ENCODE assay signal across 17 cellular contexts in genomic region chr1:51063121-51063520, GRCh38. TPM values are rescaled to one million over a fixed set of nuclear protein-coding genes. Genes with fewer than 3 reads are reported as not detected.
DNase-seq lines count a peak whose midpoint lies in the region; ATAC-seq and TF ChIP-seq lines count a peak whose summit lies in the region.
"Had no signal": no experiment of that assay in that cellular context is flagged by ENCODE, and none has a peak within 500 bp of the region (broad histone marks: within the 10 kb centered on the region; RNA-seq: fewer than 3 reads in every experiment).

No MANE protein-coding gene starts in this region.

- peaks cover 0 to 3% of the 10 kb centered on the region in 2 donors for H3K36me3 Mint-ChIP-seq in stimulated activated naive B cell treated with anti-CD40 and anti-IgM and Interleukin-4, amounts not matched to agents 10 μg/mL and 1 μg/mL and 100 μg/mL, for 72 hours
- H3K36me3 Mint-ChIP-seq in CD8-positive, alpha-beta memory T cell, result peaks cover 0 to 3% (median 0%) of the 10 kb centered on the region in 3 donors

- H3K27ac ChIP-seq in trophoblast cell (ENCODE audit: low read depth, low read length), result peak overlapping the region; percentile 38
- H3K27ac ChIP-seq in CD8-positive, alpha-beta memory T cell (ENCODE audit: low read depth, low read length), result no peak overlapping the region
- H3K27ac ChIP-seq: ovary had no signal

- ATAC-seq in stimulated activated naive B cell treated with anti-CD40 and anti-IgM and Interleukin-4, amounts not matched to agents 10 μg/mL and 1 μg/mL and 100 μg/mL, for 72 hours (replicated peaks), result no peak

- H3K27me3 ChIP-seq in trophoblast cell (ENCODE audit: insufficient read depth, low read length), result no peaks in the 10 kb centered on the region
- H3K27me3 ChIP-seq in CD8-positive, alpha-beta memory T cell (ENCODE audit: insufficient read depth, low read length, poor library complexity, severe bottlenecking), result no peaks in the 10 kb centered on the region
- H3K27me3 ChIP-seq: ovary had no signal

- H3K27me3 Mint-ChIP-seq in stimulated activated naive B cell treated with anti-CD40 and anti-IgM and Interleukin-4, amounts not matched to agents 10 μg/mL and 1 μg/mL and 100 μg/mL, for 72 hours, result peaks cover 26% of the 10 kb centered on the region in 2 donors
- peaks cover 13 to 28% of the 10 kb centered on the region in 2 donors for H3K27me3 Mint-ChIP-seq in CD8-positive, alpha-beta memory T cell

- CTCF ChIA-PET in CD8-positive, alpha-beta memory T cell (lab: Charles Lee), result no interaction called here

- no peak overlapping the region for H4K8ac ChIP-seq in trophoblast cell (ENCODE audit: low read depth, low read length)

- no peaks in the 10 kb centered on the region for H3K79me2 ChIP-seq in trophoblast cell (ENCODE audit: control insufficient read depth, insufficient read depth, low read length, poor library complexity)

- DNase-seq in GM03348 (ENCODE audit: low spot score) (peak; percentile 77), RPMI7951 (ENCODE audit: low read depth) (peak; percentile 86), epithelial cell of proximal tubule (ENCODE audit: low read depth) (peak; percentile 92), trophoblast cell (peak in 1 of 2 donors; percentile 77), NCI-H146 (lab: John Stamatoyannopoulos, UW) (no peak)
- no peak for DNase-seq in stimulated activated naive B cell treated with anti-CD40 and anti-IgM and Interleukin-4, amounts not matched to agents 10 μg/mL and 1 μg/mL and 100 μg/mL, for 72 hours
- no peak for DNase-seq in activated effector memory CD4-positive, alpha-beta T cell treated with Interleukin-2 at 50 U/mL for 16 hours
- DNase-seq in CD8-positive, alpha-beta memory T cell, result no peak
- DNase-seq: activated CD4-positive, alpha-beta T cell treated with anti-CD3 and anti-CD28 coated beads, Interleukin-2, amount 50 U/mL, for 4 hours; endodermal cell; Kasumi-1; NCI-H510A; ovary; stimulated activated CD4-positive, alpha-beta T cell treated with anti-CD3 and anti-CD28 coated beads, Interleukin-2, amount 100 ng/mL, for 24 hours had no signal

- H2BK12ac ChIP-seq in trophoblast cell (ENCODE audit: low read length), result no peak overlapping the region

- H3K4me1 ChIP-seq in trophoblast cell (ENCODE audit: control insufficient read depth in 1 of 2, insufficient read depth in 2 of 2, low read length in 2 of 2), result peaks cover 0 to 2% of the 10 kb centered on the region in 2 experiments
- H3K4me1 ChIP-seq in CD8-positive, alpha-beta memory T cell (ENCODE audit: insufficient read depth, low read length), result no peaks in the 10 kb centered on the region

- H4K91ac ChIP-seq in trophoblast cell (ENCODE audit: low read depth, low read length), result no peak overlapping the region

- H3K4ac ChIP-seq in trophoblast cell (ENCODE audit: low read depth, low read length), result no peak overlapping the region

- no peak overlapping the region for H3K18ac ChIP-seq in trophoblast cell (ENCODE audit: low read length)

- no peak overlapping the region for H2BK120ac ChIP-seq in trophoblast cell (ENCODE audit: insufficient read depth, low read length, poor library complexity)

- no peak overlapping the region for H3K27ac Mint-ChIP-seq in stimulated activated naive B cell treated with anti-CD40 and anti-IgM and Interleukin-4, amounts not matched to agents 10 μg/mL and 1 μg/mL and 100 μg/mL, for 72 hours
- H3K27ac Mint-ChIP-seq in CD8-positive, alpha-beta memory T cell, result no peak overlapping the region
- H3K27ac Mint-ChIP-seq: activated naive CD4-positive, alpha-beta T cell treated with anti-CD3 and anti-CD28 coated beads, Interleukin-2, amount 50 U/mL, for 24 hours; endodermal cell had no signal

- H3K36me3 ChIP-seq in trophoblast cell (ENCODE audit: control insufficient read depth in 1 of 2, insufficient read depth in 2 of 2, low read length in 2 of 2), result no peaks in the 10 kb centered on the region
- no peaks in the 10 kb centered on the region for H3K36me3 ChIP-seq in CD8-positive, alpha-beta memory T cell (ENCODE audit: insufficient read depth, low read length)
- H3K36me3 ChIP-seq: ovary had no signal

- no peaks in the 10 kb centered on the region for H3K4me1 Mint-ChIP-seq in stimulated activated naive B cell treated with anti-CD40 and anti-IgM and Interleukin-4, amounts not matched to agents 10 μg/mL and 1 μg/mL and 100 μg/mL, for 72 hours
- no peaks in the 10 kb centered on the region for H3K4me1 Mint-ChIP-seq in CD8-positive, alpha-beta memory T cell
- H3K4me1 Mint-ChIP-seq: activated naive CD4-positive, alpha-beta T cell treated with anti-CD3 and anti-CD28 coated beads, Interleukin-2, amount 50 U/mL, for 24 hours; endodermal cell had no signal

- H3K9ac ChIP-seq in trophoblast cell (ENCODE audit: low read length), result no peak overlapping the region

- H2BK5ac ChIP-seq in trophoblast cell (ENCODE audit: low read depth, low read length, poor library complexity), result no peak overlapping the region

- no peak overlapping the region for H3K14ac ChIP-seq in trophoblast cell (ENCODE audit: low read length)

- H3K79me1 ChIP-seq in trophoblast cell (ENCODE audit: low read length), result no peaks in the 10 kb centered on the region

- TF ChIP-seq CTCF in epithelial cell of proximal tubule (conservative IDR thresholded peaks at IDR 0.05; ENCODE audit: low read depth, low read length), result no peak

- no peak overlapping the region for H2AK5ac ChIP-seq in trophoblast cell (ENCODE audit: low read length)

- no peak overlapping the region for H3K4me3 Mint-ChIP-seq in stimulated activated naive B cell treated with anti-CD40 and anti-IgM and Interleukin-4, amounts not matched to agents 10 μg/mL and 1 μg/mL and 100 μg/mL, for 72 hours
- H3K4me3 Mint-ChIP-seq in CD8-positive, alpha-beta memory T cell, result no peak overlapping the region
- H3K4me3 Mint-ChIP-seq: activated naive CD4-positive, alpha-beta T cell treated with anti-CD3 and anti-CD28 coated beads, Interleukin-2, amount 50 U/mL, for 24 hours; endodermal cell had no signal

- H3K4me3 ChIP-seq in epithelial cell of proximal tubule (ENCODE audit: low read depth, low read length) (no peak overlapping the region), trophoblast cell (ENCODE audit: low read depth, low read length) (no peak overlapping the region)
- H3K4me3 ChIP-seq in CD8-positive, alpha-beta memory T cell (ENCODE audit: low read length), result no peak overlapping the region
- H3K4me3 ChIP-seq: ovary had no signal

- H2AFZ ChIP-seq in trophoblast cell (ENCODE audit: insufficient read depth, low read length, poor library complexity), result no peak overlapping the region

- H4K12ac ChIP-seq in trophoblast cell (ENCODE audit: low read depth, low read length), result no peak overlapping the region

- no peak overlapping the region for H3K4me2 ChIP-seq in trophoblast cell (ENCODE audit: low read length)

- H3K9me3 Mint-ChIP-seq in stimulated activated naive B cell treated with anti-CD40 and anti-IgM and Interleukin-4, amounts not matched to agents 10 μg/mL and 1 μg/mL and 100 μg/mL, for 72 hours, result peaks cover under 1 to 4% of the 10 kb centered on the region in 2 donors
- peaks cover 0 to 4% (median 3%) of the 10 kb centered on the region in 5 donors for H3K9me3 Mint-ChIP-seq in CD8-positive, alpha-beta memory T cell

- peaks cover 2% of the 10 kb centered on the region for H3K9me3 ChIP-seq in trophoblast cell (ENCODE audit: insufficient read depth, low read depth, low read length)
- H3K9me3 ChIP-seq in CD8-positive, alpha-beta memory T cell (ENCODE audit: low read length), result no peaks in the 10 kb centered on the region
- H3K9me3 ChIP-seq: ovary had no signal

- POLR2A ChIA-PET in CD8-positive, alpha-beta memory T cell (lab: Charles Lee), result no interaction called here

- no peak overlapping the region for H3K23ac ChIP-seq in trophoblast cell (ENCODE audit: low read length)

RNA-seq across cellular contexts. Expression of gene C1orf185, which starts 38.9 kb away (rescaled TPM):
- total RNA-seq in RPMI7951 (2014; rRNA removed; shearing (Covaris generic)), result not detected in 2 replicates
- total RNA-seq in epithelial cell of proximal tubule, result not detected in 2 replicates
- not detected in 2 replicates for polyA plus RNA-seq in trophoblast cell (2013)
- total RNA-seq in CD8-positive, alpha-beta memory T cell, result not detected
- polyA plus RNA-seq in CD8-positive, alpha-beta memory T cell, result not detected
- total RNA-seq: endodermal cell, ovary, SK-MEL-5, subcutaneous adipose tissue had no signal
- polyA plus RNA-seq: ovary had no signal

Comparison
In these comparisons a context has a peak if more than half of its experiments do, and no peak if none do; other contexts are left out.
1. DNase-seq: peak in GM03348 (single experiment), RPMI7951 (single experiment) and epithelial cell of proximal tubule (single experiment); none in NCI-H146 (single experiment), stimulated activated naive B cell treated with anti-CD40 and anti-IgM and Interleukin-4, amounts not matched to agents 10 μg/mL and 1 μg/mL and 100 μg/mL, for 72 hours (single experiment), activated effector memory CD4-positive, alpha-beta T cell treated with Interleukin-2 at 50 U/mL for 16 hours (single experiment) and CD8-positive, alpha-beta memory T cell (0 of 5).